2 cellular contexts compared by ENCODE assay signal in the genomic region with DNA sequence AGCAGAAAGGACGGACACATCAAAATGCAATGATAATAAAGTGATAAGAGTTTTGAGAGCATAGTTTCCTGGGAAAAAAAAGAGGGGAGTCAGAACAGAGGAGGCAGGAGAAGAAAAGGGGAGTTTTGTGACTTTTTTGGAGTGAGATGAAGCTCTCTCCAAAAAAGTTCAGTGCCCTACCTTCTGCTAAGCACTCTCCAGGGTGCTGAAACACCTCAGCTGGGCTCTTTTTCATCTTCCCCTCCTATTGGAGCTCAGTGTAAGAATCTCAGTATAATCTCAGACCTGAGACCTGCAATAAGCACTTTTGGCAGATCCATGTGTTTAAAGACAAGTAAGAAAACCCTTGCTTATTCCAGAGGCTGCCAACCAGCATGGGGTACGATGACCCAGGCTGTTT.
TF ChIP-seq lines count a peak whose summit lies in the region.

No MANE protein-coding gene starts in this region.

TF ChIP-seq in GM23338, 12 proteins besides CTCF, POLR2A, EP300 and RAD21:
- TF ChIP-seq ZNF331 (CRISPR knock-in tag; IDR thresholded peaks at IDR 0.05; ENCODE audit: low read depth) (no peak), REST (IDR thresholded peaks at IDR 0.05; ENCODE audit: unreplicated experiment) (peak; percentile 85), ETS1 (IDR thresholded peaks at IDR 0.05) (no peak), JUNB (IDR thresholded peaks at IDR 0.05; ENCODE audit: unreplicated experiment) (no peak), EZH2phosphoT487 (IDR thresholded peaks at IDR 0.05; ENCODE audit: unreplicated experiment) (no peak), EZH2 (IDR thresholded peaks at IDR 0.05; ENCODE audit: low read depth, unreplicated experiment) (no peak), CREB1 (CRISPR knock-in tag; IDR thresholded peaks at IDR 0.05; ENCODE audit: low read depth) (no peak), ZNF114 (CRISPR knock-in tag; IDR thresholded peaks at IDR 0.05) (no peak)
- TF ChIP-seq, protein P1, sequence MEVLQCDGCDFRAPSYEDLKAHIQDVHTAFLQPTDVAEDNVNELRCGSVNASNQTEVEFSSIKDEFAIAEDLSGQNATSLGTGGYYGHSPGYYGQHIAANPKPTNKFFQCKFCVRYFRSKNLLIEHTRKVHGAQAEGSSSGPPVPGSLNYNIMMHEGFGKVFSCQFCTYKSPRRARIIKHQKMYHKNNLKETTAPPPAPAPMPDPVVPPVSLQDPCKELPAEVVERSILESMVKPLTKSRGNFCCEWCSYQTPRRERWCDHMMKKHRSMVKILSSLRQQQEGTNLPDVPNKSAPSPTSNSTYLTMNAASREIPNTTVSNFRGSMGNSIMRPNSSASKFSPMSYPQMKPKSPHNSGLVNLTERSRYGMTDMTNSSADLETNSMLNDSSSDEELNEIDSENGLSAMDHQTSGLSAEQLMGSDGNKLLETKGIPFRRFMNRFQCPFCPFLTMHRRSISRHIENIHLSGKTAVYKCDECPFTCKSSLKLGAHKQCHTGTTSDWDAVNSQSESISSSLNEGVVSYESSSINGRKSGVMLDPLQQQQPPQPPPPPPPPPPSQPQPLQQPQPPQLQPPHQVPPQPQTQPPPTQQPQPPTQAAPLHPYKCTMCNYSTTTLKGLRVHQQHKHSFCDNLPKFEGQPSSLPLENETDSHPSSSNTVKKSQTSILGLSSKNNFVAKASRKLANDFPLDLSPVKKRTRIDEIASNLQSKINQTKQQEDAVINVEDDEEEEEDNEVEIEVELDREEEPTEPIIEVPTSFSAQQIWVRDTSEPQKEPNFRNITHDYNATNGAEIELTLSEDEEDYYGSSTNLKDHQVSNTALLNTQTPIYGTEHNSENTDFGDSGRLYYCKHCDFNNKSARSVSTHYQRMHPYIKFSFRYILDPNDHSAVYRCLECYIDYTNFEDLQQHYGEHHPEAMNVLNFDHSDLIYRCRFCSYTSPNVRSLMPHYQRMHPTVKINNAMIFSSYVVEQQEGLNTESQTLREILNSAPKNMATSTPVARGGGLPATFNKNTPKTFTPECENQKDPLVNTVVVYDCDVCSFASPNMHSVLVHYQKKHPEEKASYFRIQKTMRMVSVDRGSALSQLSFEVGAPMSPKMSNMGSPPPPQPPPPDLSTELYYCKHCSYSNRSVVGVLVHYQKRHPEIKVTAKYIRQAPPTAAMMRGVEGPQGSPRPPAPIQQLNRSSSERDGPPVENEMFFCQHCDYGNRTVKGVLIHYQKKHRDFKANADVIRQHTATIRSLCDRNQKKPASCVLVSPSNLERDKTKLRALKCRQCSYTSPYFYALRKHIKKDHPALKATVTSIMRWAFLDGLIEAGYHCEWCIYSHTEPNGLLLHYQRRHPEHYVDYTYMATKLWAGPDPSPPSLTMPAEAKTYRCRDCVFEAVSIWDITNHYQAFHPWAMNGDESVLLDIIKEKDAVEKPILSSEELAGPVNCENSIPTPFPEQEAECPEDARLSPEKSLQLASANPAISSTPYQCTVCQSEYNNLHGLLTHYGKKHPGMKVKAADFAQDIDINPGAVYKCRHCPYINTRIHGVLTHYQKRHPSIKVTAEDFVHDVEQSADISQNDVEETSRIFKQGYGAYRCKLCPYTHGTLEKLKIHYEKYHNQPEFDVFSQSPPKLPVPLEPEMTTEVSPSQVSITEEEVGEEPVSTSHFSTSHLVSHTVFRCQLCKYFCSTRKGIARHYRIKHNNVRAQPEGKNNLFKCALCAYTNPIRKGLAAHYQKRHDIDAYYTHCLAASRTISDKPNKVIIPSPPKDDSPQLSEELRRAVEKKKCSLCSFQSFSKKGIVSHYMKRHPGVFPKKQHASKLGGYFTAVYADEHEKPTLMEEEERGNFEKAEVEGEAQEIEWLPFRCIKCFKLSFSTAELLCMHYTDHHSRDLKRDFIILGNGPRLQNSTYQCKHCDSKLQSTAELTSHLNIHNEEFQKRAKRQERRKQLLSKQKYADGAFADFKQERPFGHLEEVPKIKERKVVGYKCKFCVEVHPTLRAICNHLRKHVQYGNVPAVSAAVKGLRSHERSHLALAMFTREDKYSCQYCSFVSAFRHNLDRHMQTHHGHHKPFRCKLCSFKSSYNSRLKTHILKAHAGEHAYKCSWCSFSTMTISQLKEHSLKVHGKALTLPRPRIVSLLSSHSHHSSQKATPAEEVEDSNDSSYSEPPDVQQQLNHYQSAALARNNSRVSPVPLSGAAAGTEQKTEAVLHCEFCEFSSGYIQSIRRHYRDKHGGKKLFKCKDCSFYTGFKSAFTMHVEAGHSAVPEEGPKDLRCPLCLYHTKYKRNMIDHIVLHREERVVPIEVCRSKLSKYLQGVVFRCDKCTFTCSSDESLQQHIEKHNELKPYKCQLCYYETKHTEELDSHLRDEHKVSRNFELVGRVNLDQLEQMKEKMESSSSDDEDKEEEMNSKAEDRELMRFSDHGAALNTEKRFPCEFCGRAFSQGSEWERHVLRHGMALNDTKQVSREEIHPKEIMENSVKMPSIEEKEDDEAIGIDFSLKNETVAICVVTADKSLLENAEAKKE (CRISPR knock-in tag; IDR thresholded peaks at IDR 0.05): no peak

TF ChIP-seq in GM12878, 131 proteins besides CTCF, POLR2A, EP300 and RAD21:
- TF ChIP-seq ESRRA (IDR thresholded peaks at IDR 0.05; ENCODE audit: low read length) (no peak), NR2C2 (IDR thresholded peaks at IDR 0.05; ENCODE audit: borderline replicate concordance, control insufficient read depth, insufficient read length, low read depth) (no peak), NFIC (IDR thresholded peaks at IDR 0.05; ENCODE audit: low read depth, low read length) (no peak), MXI1 (IDR thresholded peaks at IDR 0.05; ENCODE audit: low read depth, low read length) (no peak), ZSCAN29 (IDR thresholded peaks at IDR 0.05) (no peak), RB1 (IDR thresholded peaks at IDR 0.05; ENCODE audit: borderline replicate concordance) (no peak), REST (IDR thresholded peaks at IDR 0.05; ENCODE audit: low read depth, low read length) (peak; percentile 83), PBX3 (IDR thresholded peaks at IDR 0.05; ENCODE audit: insufficient replicate concordance, low read depth, low read length) (no peak)
- TF ChIP-seq, protein P2, sequence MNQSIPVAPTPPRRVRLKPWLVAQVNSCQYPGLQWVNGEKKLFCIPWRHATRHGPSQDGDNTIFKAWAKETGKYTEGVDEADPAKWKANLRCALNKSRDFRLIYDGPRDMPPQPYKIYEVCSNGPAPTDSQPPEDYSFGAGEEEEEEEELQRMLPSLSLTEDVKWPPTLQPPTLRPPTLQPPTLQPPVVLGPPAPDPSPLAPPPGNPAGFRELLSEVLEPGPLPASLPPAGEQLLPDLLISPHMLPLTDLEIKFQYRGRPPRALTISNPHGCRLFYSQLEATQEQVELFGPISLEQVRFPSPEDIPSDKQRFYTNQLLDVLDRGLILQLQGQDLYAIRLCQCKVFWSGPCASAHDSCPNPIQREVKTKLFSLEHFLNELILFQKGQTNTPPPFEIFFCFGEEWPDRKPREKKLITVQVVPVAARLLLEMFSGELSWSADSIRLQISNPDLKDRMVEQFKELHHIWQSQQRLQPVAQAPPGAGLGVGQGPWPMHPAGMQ (IDR thresholded peaks at IDR 0.05; ENCODE audit: borderline replicate concordance): no peak
